In the genomic region with DNA sequence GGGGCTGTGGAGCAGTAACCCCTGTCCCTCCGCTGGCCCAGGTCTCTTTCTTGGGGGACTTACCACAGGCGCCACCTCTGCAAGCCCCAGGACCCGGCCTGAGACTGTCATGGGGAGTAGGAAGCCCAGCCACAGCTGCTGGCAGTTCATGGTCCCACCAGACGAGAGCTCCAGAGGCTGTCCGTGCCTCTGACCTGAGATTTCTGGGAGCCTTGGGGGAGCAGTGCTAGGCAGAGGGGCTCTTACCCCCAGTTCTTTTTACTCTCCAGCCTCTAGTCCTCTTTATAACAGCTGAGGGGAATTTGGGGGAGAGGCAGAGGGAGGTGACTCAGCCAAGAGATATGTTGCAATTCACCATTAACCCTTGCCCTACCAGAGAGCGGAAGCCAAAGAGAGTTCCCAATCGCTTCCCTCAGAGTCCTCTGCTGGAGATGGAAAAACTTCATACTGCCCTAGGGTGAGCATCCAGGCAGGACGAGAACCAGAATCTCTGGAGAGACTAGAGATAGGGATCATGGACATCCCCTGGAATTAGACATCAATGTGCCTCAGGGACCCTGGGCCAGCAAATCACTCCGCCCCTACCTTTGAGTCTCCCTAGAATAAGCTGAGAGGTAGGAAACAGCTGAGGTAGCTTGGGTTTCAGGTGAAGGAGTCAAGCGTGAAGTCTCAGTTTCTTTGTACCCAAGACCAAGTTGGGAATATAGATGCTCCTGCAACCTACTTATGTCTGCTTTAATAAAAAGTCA, we compare ENCODE assay signal across 10 cellular contexts. TPM values are rescaled to one million over a fixed set of nuclear protein-coding genes. Genes with fewer than 3 reads are reported as not detected.
A peak's percentile ranks its signal among the peaks of the same experiment; 100 is the strongest.
DNase-seq lines count a peak whose midpoint lies in the region; ATAC-seq and TF ChIP-seq lines count a peak whose summit lies in the region.
"Had no signal": no experiment of that assay in that cellular context is flagged by ENCODE, and none has a peak within 500 bp of the region (broad histone marks: within the 10 kb centered on the region; RNA-seq: fewer than 3 reads in every experiment).

A gene with protein sequence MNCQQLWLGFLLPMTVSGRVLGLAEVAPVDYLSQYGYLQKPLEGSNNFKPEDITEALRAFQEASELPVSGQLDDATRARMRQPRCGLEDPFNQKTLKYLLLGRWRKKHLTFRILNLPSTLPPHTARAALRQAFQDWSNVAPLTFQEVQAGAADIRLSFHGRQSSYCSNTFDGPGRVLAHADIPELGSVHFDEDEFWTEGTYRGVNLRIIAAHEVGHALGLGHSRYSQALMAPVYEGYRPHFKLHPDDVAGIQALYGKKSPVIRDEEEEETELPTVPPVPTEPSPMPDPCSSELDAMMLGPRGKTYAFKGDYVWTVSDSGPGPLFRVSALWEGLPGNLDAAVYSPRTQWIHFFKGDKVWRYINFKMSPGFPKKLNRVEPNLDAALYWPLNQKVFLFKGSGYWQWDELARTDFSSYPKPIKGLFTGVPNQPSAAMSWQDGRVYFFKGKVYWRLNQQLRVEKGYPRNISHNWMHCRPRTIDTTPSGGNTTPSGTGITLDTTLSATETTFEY (minus strand): TSS at position 256 of the 749 bp plus-strand sequence. CDS start 106 bp downstream, at position 150.

- DNase-seq in AG20443 (ENCODE audit: low spot score) = peak; percentile 71
- peak; percentile 51 for DNase-seq in OCI-M1 (lab: John Stamatoyannopoulos, UW)
- peak; percentile 84 for DNase-seq in fibroblast of gingiva (ENCODE audit: low read depth)
- DNase-seq in neural progenitor cell (ENCODE audit: low spot score) = no peak
- DNase-seq in NAMALWA (ENCODE audit: low spot score) = no peak
- DNase-seq in cortex of kidney (lab: John Stamatoyannopoulos, UW) = no peak
- no peak for DNase-seq in CD8-positive, alpha-beta T cell
- DNase-seq: activated CD8-positive, alpha-beta memory T cell treated with anti-CD3 and anti-CD28 coated beads, Interleukin-2, amount 10 ng/mL, durations not matched to agents 7 days and 5 days had no signal

- CTCF ChIA-PET in CD8-positive, alpha-beta T cell (lab: Charles Lee) = interaction anchor here (0.7 kb wide), 1 partner anchor 8 kb away, joined by 3 read pairs; no protein-coding TSS in a partner anchor

- no peak within 1 kb of the TSS for H3K4me3 ChIP-seq in neural progenitor cell
- no peak within 1 kb of the TSS for H3K4me3 ChIP-seq in CD8-positive, alpha-beta T cell (ENCODE audit: low read depth, low read length)

- POLR2A ChIA-PET in CD8-positive, alpha-beta T cell (lab: Charles Lee) = interaction anchor here (0.8 to 1.2 kb wide), 2 partner anchors 14 to 25 kb away, joined by 3 to 4 read pairs; a partner anchor contains a TSS

- H3K4me1 ChIP-seq in neural progenitor cell = peaks cover 5% of the 10 kb centered on the region
- H3K4me1 ChIP-seq in CD8-positive, alpha-beta T cell (ENCODE audit: insufficient read depth, low read length) = no peaks in the 10 kb centered on the region

- H3K27ac ChIP-seq in neural progenitor cell = no peak within 1 kb of the TSS
- H3K27ac ChIP-seq in CD8-positive, alpha-beta T cell (ENCODE audit: low read depth, low read length) = no peak within 1 kb of the TSS
- H3K27ac ChIP-seq: neutrophil had no signal

- H3K27me3 ChIP-seq in neural progenitor cell = no peaks in the 10 kb centered on the region
- no peaks in the 10 kb centered on the region for H3K27me3 ChIP-seq in CD8-positive, alpha-beta T cell (ENCODE audit: insufficient read depth, low read length)
- H3K27me3 ChIP-seq: neutrophil had no signal

- no peaks in the 10 kb centered on the region for H3K79me2 ChIP-seq in neural progenitor cell (ENCODE audit: low read depth)

- ATAC-seq in HG03139 (IDR thresholded peaks at IDR 0.05; ENCODE audit: unreplicated experiment) = no peak
- no peak for ATAC-seq in CD8-positive, alpha-beta T cell
- ATAC-seq: activated CD8-positive, alpha-beta memory T cell treated with anti-CD3 and anti-CD28 coated beads, Interleukin-2, amount 10 ng/mL, durations not matched to agents 7 days and 5 days had no signal

- H3F3A ChIP-seq in neural progenitor cell (ENCODE audit: low read depth) = no peaks in the 10 kb centered on the region

- H3K27me3 Mint-ChIP-seq in neural progenitor cell (ENCODE audit: insufficient read depth, low read depth) = peaks cover 4% of the 10 kb centered on the region
- H3K27me3 Mint-ChIP-seq in CD8-positive, alpha-beta T cell (ENCODE audit: low read depth) = no peaks in the 10 kb centered on the region
- H3K27me3 Mint-ChIP-seq: activated CD8-positive, alpha-beta memory T cell treated with anti-CD3 and anti-CD28 coated beads, Interleukin-2, amount 10 ng/mL, durations not matched to agents 7 days and 5 days had no signal

- H3K4me2 ChIP-seq in neural progenitor cell = no peak within 1 kb of the TSS

- peak within 1 kb of the TSS; percentile 83 for H3K27ac Mint-ChIP-seq in neural progenitor cell
- H3K27ac Mint-ChIP-seq in CD8-positive, alpha-beta T cell = no peak within 1 kb of the TSS
- H3K27ac Mint-ChIP-seq: activated CD8-positive, alpha-beta memory T cell treated with anti-CD3 and anti-CD28 coated beads, Interleukin-2, amount 10 ng/mL, durations not matched to agents 7 days and 5 days had no signal

- no peak within 1 kb of the TSS for H3K9ac ChIP-seq in neural progenitor cell

- peaks cover 24% of the 10 kb centered on the region for H3K4me1 Mint-ChIP-seq in neural progenitor cell
- peaks cover 5% of the 10 kb centered on the region for H3K4me1 Mint-ChIP-seq in CD8-positive, alpha-beta T cell (ENCODE audit: low read depth)

- H3K36me3 Mint-ChIP-seq in neural progenitor cell = no peaks in the 10 kb centered on the region
- no peaks in the 10 kb centered on the region for H3K36me3 Mint-ChIP-seq in CD8-positive, alpha-beta T cell
- H3K36me3 Mint-ChIP-seq: activated CD8-positive, alpha-beta memory T cell treated with anti-CD3 and anti-CD28 coated beads, Interleukin-2, amount 10 ng/mL, durations not matched to agents 7 days and 5 days had no signal

- H3K36me3 ChIP-seq in neural progenitor cell = no peaks in the 10 kb centered on the region
- H3K36me3 ChIP-seq in CD8-positive, alpha-beta T cell (ENCODE audit: insufficient read depth, low read length) = no peaks in the 10 kb centered on the region
- H3K36me3 ChIP-seq: neutrophil had no signal

- H4K20me1 ChIP-seq in neural progenitor cell (ENCODE audit: low read depth) = no peaks in the 10 kb centered on the region

- H3K9me3 ChIP-seq in neural progenitor cell (ENCODE audit: low read depth) = no peaks in the 10 kb centered on the region
- no peaks in the 10 kb centered on the region for H3K9me3 ChIP-seq in CD8-positive, alpha-beta T cell (ENCODE audit: low read length)
- H3K9me3 ChIP-seq: neutrophil had no signal

- intact Hi-C loops in CD8-positive, alpha-beta T cell (cut with DNase I, micrococcal nuclease) = no loop called here

- TF ChIP-seq CTCF in neural progenitor cell (IDR thresholded peaks at IDR 0.05) = no peak
- TF ChIP-seq CTCF in CD8-positive, alpha-beta T cell (IDR thresholded peaks at IDR 0.05) = no peak

- H3K9me3 Mint-ChIP-seq in neural progenitor cell = no peaks in the 10 kb centered on the region
- H3K9me3 Mint-ChIP-seq in CD8-positive, alpha-beta T cell = no peaks in the 10 kb centered on the region

- H2AFZ ChIP-seq in neural progenitor cell (replicated peaks) = peak within 1 kb of the TSS; percentile 1

- no peak within 1 kb of the TSS for H3K4me3 Mint-ChIP-seq in neural progenitor cell
- no peak within 1 kb of the TSS for H3K4me3 Mint-ChIP-seq in CD8-positive, alpha-beta T cell
- H3K4me3 Mint-ChIP-seq: activated CD8-positive, alpha-beta memory T cell treated with anti-CD3 and anti-CD28 coated beads, Interleukin-2, amount 10 ng/mL, durations not matched to agents 7 days and 5 days had no signal

RNA-seq across cellular contexts. Expression of the gene that starts here (rescaled TPM):
- 0.13 and 0.28 TPM in 2 replicates for total RNA-seq in neural progenitor cell (ENCODE audit: low replicate concordance)
- not detected for total RNA-seq in CD8-positive, alpha-beta T cell
- total RNA-seq: activated CD8-positive, alpha-beta memory T cell treated with anti-CD3 and anti-CD28 coated beads, Interleukin-2, amount 10 ng/mL, durations not matched to agents 7 days and 5 days had no signal

Comparison
In these comparisons a context has a peak if more than half of its experiments do, and no peak if none do; other contexts are left out.
1. DNase-seq: peak in AG20443 (single experiment), OCI-M1 (single experiment) and fibroblast of gingiva (single experiment); none in neural progenitor cell (single experiment), NAMALWA (single experiment), cortex of kidney (single experiment) and CD8-positive, alpha-beta T cell (0 of 7).